Comparison of ENCODE assay signal across 18 cellular contexts in genomic region chr16:912322-912683, GRCh38. TPM values are rescaled to one million over a fixed set of nuclear protein-coding genes. Genes with fewer than 3 reads are reported as not detected.
DNase-seq lines count a peak whose midpoint lies in the region; ATAC-seq and TF ChIP-seq lines count a peak whose summit lies in the region.
"Had no signal": no experiment of that assay in that cellular context is flagged by ENCODE, and none has a peak within 500 bp of the region (broad histone marks: within the 10 kb centered on the region; RNA-seq: fewer than 3 reads in every experiment).

No MANE protein-coding gene starts in this region.

- H3K4me1 Mint-ChIP-seq in neural crest cell = peaks cover 11% of the 10 kb centered on the region
- H3K4me1 Mint-ChIP-seq: B cell had no signal

- 80 to 97% methylated on average over 8 to 19 of the region's 19 CpGs for WGBS in body of pancreas, 2 donors
- 63 to 86% methylated on average over 18 to 19 of the region's 19 CpGs for WGBS in tibial nerve, 2 donors

- TF ChIP-seq CTCF in body of pancreas (IDR thresholded peaks at IDR 0.05) (no peak), neural crest cell (conservative IDR thresholded peaks at IDR 0.05) (no peak), tibial nerve (IDR thresholded peaks at IDR 0.05) (no peak)

- H3K27me3 ChIP-seq in body of pancreas = no peaks in the 10 kb centered on the region
- no peaks in the 10 kb centered on the region for H3K27me3 ChIP-seq in tibial nerve

- H3K36me3 Mint-ChIP-seq in neural crest cell (ENCODE audit: low read depth) = peaks cover 9% of the 10 kb centered on the region

- H3K9me3 Mint-ChIP-seq in neural crest cell = no peaks in the 10 kb centered on the region
- H3K9me3 Mint-ChIP-seq: CD4-positive, alpha-beta T cell had no signal

- H3K36me3 ChIP-seq in body of pancreas (replicated peaks in 1 of 2; ENCODE audit: insufficient read depth in 1 of 2, low read depth in 2 of 2) (peaks cover 0 to 2% of the 10 kb centered on the region in 2 donors), tibial nerve (peaks cover 0 to 36% (median 0%) of the 10 kb centered on the region in 3 donors)
- H3K36me3 ChIP-seq: HAP-1 had no signal

- no peak for TF ChIP-seq POLR2A in body of pancreas (IDR thresholded peaks at IDR 0.05)
- TF ChIP-seq POLR2A in tibial nerve (IDR thresholded peaks at IDR 0.05) = no peak

- no peak for TF ChIP-seq EP300 in tibial nerve (IDR thresholded peaks at IDR 0.05)

- H3K9me3 ChIP-seq in body of pancreas = no peaks in the 10 kb centered on the region
- peaks cover 0 to 3% (median 0%) of the 10 kb centered on the region in 4 donors for H3K9me3 ChIP-seq in tibial nerve
- H3K9me3 ChIP-seq: HAP-1 had no signal

- peak overlapping the region; percentile 56 to 81 (median 72) for H3K27ac ChIP-seq in body of pancreas
- H3K27ac ChIP-seq in tibial nerve = peak overlapping the region; percentile 56 to 89 (median 65)

- H3K27ac Mint-ChIP-seq in neural crest cell (ENCODE audit: unreplicated experiment) = peak overlapping the region; percentile 39
- H3K27ac Mint-ChIP-seq: B cell; CD4-positive, alpha-beta T cell had no signal

- intact Hi-C loops in body of pancreas (cut with DNase I) = no loop called here

- no peaks in the 10 kb centered on the region for H3K27me3 Mint-ChIP-seq in neural crest cell (ENCODE audit: low read depth)
- H3K27me3 Mint-ChIP-seq: B cell; CD4-positive, alpha-beta T cell had no signal

- ATAC-seq in body of pancreas = no peak

- H3K4me1 ChIP-seq in body of pancreas (peaks cover 22% of the 10 kb centered on the region), tibial nerve (peaks cover 4 to 27% (median 10%) of the 10 kb centered on the region in 4 donors)
- H3K4me1 ChIP-seq: HAP-1 had no signal

- no peak overlapping the region for H3K4me3 Mint-ChIP-seq in neural crest cell
- H3K4me3 Mint-ChIP-seq: B cell; CD4-positive, alpha-beta T cell had no signal

- H3K4me3 ChIP-seq in body of pancreas (no peak overlapping the region), tibial nerve (no peak overlapping the region)
- H3K4me3 ChIP-seq: HAP-1 had no signal

- DNase-seq in NCI-H748 (lab: John Stamatoyannopoulos, UW; ENCODE audit: unreplicated experiment) (peak; percentile 25), NCI-H748 treated with DMSO at 0.1 percent for 48 hours (lab: John Stamatoyannopoulos, UW) (no peak), body of pancreas (no peak), neural crest cell (ENCODE audit: low read depth, low spot score) (no peak), tibial nerve (ENCODE audit: low spot score in 2 of 2) (no peak), HCEC 1CT (no peak), GF-D8 (lab: John Stamatoyannopoulos, UW) (no peak), NCI-H446 treated with DMSO at 0.1 percent for 48 hours (lab: John Stamatoyannopoulos, UW) (no peak)
- DNase-seq: Calu3; CD4-positive, alpha-beta T cell; MM.1S; NCI-H2081; NCI-H2171 treated with DMSO at 0.1 percent for 48 hours; NCI-H446; OCI-M1; SHP77 treated with DMSO at 0.1 percent for 48 hours had no signal

RNA-seq across cellular contexts. Expression of gene LMF1, which starts 58.5 kb away (rescaled TPM):
- total RNA-seq in body of pancreas (10 to 100 TPM; 15.8 to 20.1 TPM), neural crest cell (16.0 and 19.4 TPM in 2 replicates), tibial nerve (10 to 100 TPM; 24.5 to 58.5 (median 31.8) TPM)
